ENCODE assay signal across 9 cellular contexts in genomic region chr15:40100947-40101905, GRCh38. TPM values are rescaled to one million over a fixed set of nuclear protein-coding genes. Genes with fewer than 3 reads are reported as not detected.
A peak's percentile ranks its signal among the peaks of the same experiment; 100 is the strongest.
DNase-seq lines count a peak whose midpoint lies in the region; ATAC-seq and TF ChIP-seq lines count a peak whose summit lies in the region.
"Had no signal": no experiment of that assay in that cellular context is flagged by ENCODE, and none has a peak within 500 bp of the region (broad histone marks: within the 10 kb centered on the region; RNA-seq: fewer than 3 reads in every experiment).

No MANE protein-coding gene starts in this region.

- H3K4me2 ChIP-seq in OCI-LY7 (ENCODE audit: low read length) = peak overlapping the region; percentile 75

- CTCF ChIA-PET in activated CD4-positive, alpha-beta T cell treated with anti-CD3 and anti-CD28 coated beads for 36 hours (lab: Charles Lee) = interaction anchor here (0.9 to 8.1 kb wide), 4 partner anchors 14 to 54 kb away, joined by 3 to 67 read pairs (median 4); no protein-coding TSS in a partner anchor
- CTCF ChIA-PET in OCI-LY7 (lab: Charles Lee; ENCODE audit: unreplicated experiment) = interaction anchor here (1.1 to 1.9 kb wide), 3 partner anchors 13 to 53 kb away, joined by 3 to 9 read pairs (median 3); no protein-coding TSS in a partner anchor

- no peaks in the 10 kb centered on the region for H3K9me3 ChIP-seq in OCI-LY7 (ENCODE audit: low read length)

- H3K9me2 ChIP-seq in OCI-LY7 (ENCODE audit: insufficient read depth, low read length) = no peaks in the 10 kb centered on the region

- no peaks in the 10 kb centered on the region for H3K79me2 ChIP-seq in OCI-LY7 (ENCODE audit: insufficient read depth, low read depth, low read length)

- no peaks in the 10 kb centered on the region for H3K36me3 ChIP-seq in OCI-LY7 (ENCODE audit: insufficient read depth, low read length)

- H3K9me3 Mint-ChIP-seq in activated CD4-positive, alpha-beta T cell treated with anti-CD3 and anti-CD28 coated beads for 36 hours (ENCODE audit: low read depth) = no peaks in the 10 kb centered on the region
- no peaks in the 10 kb centered on the region for H3K9me3 Mint-ChIP-seq in stimulated activated effector memory CD8-positive, alpha-beta T cell treated with anti-CD3 and anti-CD28 coated beads, Interleukin-12 subunit alpha, Interleukin-12 subunit beta, amount 100 ng/mL, for 72 hours

- H3K4me1 Mint-ChIP-seq in activated CD4-positive, alpha-beta T cell treated with anti-CD3 and anti-CD28 coated beads for 36 hours = peaks cover 90% of the 10 kb centered on the region
- peaks cover 78% of the 10 kb centered on the region for H3K4me1 Mint-ChIP-seq in stimulated activated effector memory CD8-positive, alpha-beta T cell treated with anti-CD3 and anti-CD28 coated beads, Interleukin-12 subunit alpha, Interleukin-12 subunit beta, amount 100 ng/mL, for 72 hours

- H3K36me3 Mint-ChIP-seq in activated CD4-positive, alpha-beta T cell treated with anti-CD3 and anti-CD28 coated beads for 36 hours (ENCODE audit: low read depth) = no peaks in the 10 kb centered on the region
- H3K36me3 Mint-ChIP-seq in stimulated activated effector memory CD8-positive, alpha-beta T cell treated with anti-CD3 and anti-CD28 coated beads, Interleukin-12 subunit alpha, Interleukin-12 subunit beta, amount 100 ng/mL, for 72 hours = peaks cover 20% of the 10 kb centered on the region

- H2AFZ ChIP-seq in OCI-LY7 (ENCODE audit: low read length) = peak overlapping the region; percentile 32; the same call in 1 of the 2 replicates

- no peak for ATAC-seq in activated CD4-positive, alpha-beta T cell treated with anti-CD3 and anti-CD28 coated beads for 36 hours
- ATAC-seq in stimulated activated effector memory CD8-positive, alpha-beta T cell treated with anti-CD3 and anti-CD28 coated beads, Interleukin-12 subunit alpha, Interleukin-12 subunit beta, amount 100 ng/mL, for 72 hours = no peak
- ATAC-seq in HG02798 (IDR thresholded peaks at IDR 0.05; ENCODE audit: poor library complexity, unreplicated experiment) (no peak), GM19328 (IDR thresholded peaks at IDR 0.05; ENCODE audit: unreplicated experiment) (no peak)

- H3K4me3 Mint-ChIP-seq in activated CD4-positive, alpha-beta T cell treated with anti-CD3 and anti-CD28 coated beads for 36 hours = no peak overlapping the region
- peak overlapping the region; percentile 16 for H3K4me3 Mint-ChIP-seq in stimulated activated effector memory CD8-positive, alpha-beta T cell treated with anti-CD3 and anti-CD28 coated beads, Interleukin-12 subunit alpha, Interleukin-12 subunit beta, amount 100 ng/mL, for 72 hours

- H3K27ac ChIP-seq in OCI-LY7 (ENCODE audit: low read depth, low read length, poor library complexity, severe bottlenecking) = peak overlapping the region; percentile 25

- DNase-seq in activated CD4-positive, alpha-beta T cell treated with anti-CD3 and anti-CD28 coated beads for 36 hours = no peak
- no peak for DNase-seq in activated CD4-positive, alpha-beta T cell treated with anti-CD3 and anti-CD28 coated beads, Interleukin-2, amount 50 U/mL, for 4 hours
- DNase-seq in OCI-LY7 (ENCODE audit: low spot score) = no peak
- peak; percentile 60 for DNase-seq in germinal center (ENCODE audit: low spot score)
- no peak for DNase-seq in stimulated activated effector memory CD8-positive, alpha-beta T cell treated with anti-CD3 and anti-CD28 coated beads, Interleukin-12 subunit alpha, Interleukin-12 subunit beta, amount 100 ng/mL, for 72 hours (ENCODE audit: low spot score in 2 of 2)
- no peak for DNase-seq in NCI-H345 (lab: John Stamatoyannopoulos, UW)
- DNase-seq: activated CD8-positive, alpha-beta memory T cell treated with anti-CD3 and anti-CD28 coated beads for 24 hours had no signal

- POLR2A ChIA-PET in activated CD4-positive, alpha-beta T cell treated with anti-CD3 and anti-CD28 coated beads for 36 hours (lab: Charles Lee) = interaction anchor here (1.0 kb wide), 1 partner anchor 54 kb away, joined by 3 read pairs; no protein-coding TSS in a partner anchor
- POLR2A ChIA-PET in OCI-LY7 (lab: Charles Lee) = interaction anchor here (0.6 to 12.3 kb wide), 6 partner anchors 12 to 79 kb away, joined by 3 to 146 read pairs (median 4); partner anchors contain the start of gene BMF

- peak overlapping the region; percentile 76 for H3K27ac Mint-ChIP-seq in activated CD4-positive, alpha-beta T cell treated with anti-CD3 and anti-CD28 coated beads for 36 hours
- peak overlapping the region; percentile 98 for H3K27ac Mint-ChIP-seq in stimulated activated effector memory CD8-positive, alpha-beta T cell treated with anti-CD3 and anti-CD28 coated beads, Interleukin-12 subunit alpha, Interleukin-12 subunit beta, amount 100 ng/mL, for 72 hours

- no TSS peak for BruUV-seq in OCI-LY7 (replicated peaks; lab: Mats Ljungman, UMichigan)

- no peak for TF ChIP-seq CTCF in OCI-LY7 (conservative IDR thresholded peaks at IDR 0.05; ENCODE audit: low read length)

- no peaks in the 10 kb centered on the region for H4K20me1 ChIP-seq in OCI-LY7 (ENCODE audit: insufficient read depth, low read length)

- H3K4me3 ChIP-seq in OCI-LY7 (ENCODE audit: low read depth, low read length, poor library complexity, severe bottlenecking) = no peak overlapping the region

- H3K27me3 Mint-ChIP-seq in activated CD4-positive, alpha-beta T cell treated with anti-CD3 and anti-CD28 coated beads for 36 hours = no peaks in the 10 kb centered on the region

- intact Hi-C loops in activated CD4-positive, alpha-beta T cell treated with anti-CD3 and anti-CD28 coated beads for 36 hours (cut with DNase I, micrococcal nuclease) = no loop called here
- intact Hi-C loops in OCI-LY7 (cut with micrococcal nuclease; ENCODE audit: unreplicated experiment) = no loop called here

- H3K4me1 ChIP-seq in OCI-LY7 (ENCODE audit: insufficient read depth, low read length, poor library complexity, severe bottlenecking) = peaks cover 91% of the 10 kb centered on the region

RNA-seq across cellular contexts. Expression of gene BMF, which starts 7.5 kb away (rescaled TPM):
- total RNA-seq in activated CD4-positive, alpha-beta T cell treated with anti-CD3 and anti-CD28 coated beads for 36 hours = 1 to 10 TPM; 7.6 to 8.4 TPM
- 4.8 and 5.3 TPM in 2 replicates for total RNA-seq in OCI-LY7 (2014; rRNA removed; shearing (Covaris generic))
- 11.1 and 11.3 TPM in 2 replicates for total RNA-seq in OCI-LY7 (2022)

RNA-seq across cellular contexts. Expression of gene BUB1B, which starts 59.6 kb away (rescaled TPM):
- total RNA-seq in activated CD4-positive, alpha-beta T cell treated with anti-CD3 and anti-CD28 coated beads for 36 hours = 10 to 100 TPM; 95.3 to 99.5 TPM
- 192 and 215 TPM in 2 replicates for total RNA-seq in OCI-LY7 (2014; rRNA removed; shearing (Covaris generic))
- total RNA-seq in OCI-LY7 (2022) = 162 and 166 TPM in 2 replicates
